In the genomic region with DNA sequence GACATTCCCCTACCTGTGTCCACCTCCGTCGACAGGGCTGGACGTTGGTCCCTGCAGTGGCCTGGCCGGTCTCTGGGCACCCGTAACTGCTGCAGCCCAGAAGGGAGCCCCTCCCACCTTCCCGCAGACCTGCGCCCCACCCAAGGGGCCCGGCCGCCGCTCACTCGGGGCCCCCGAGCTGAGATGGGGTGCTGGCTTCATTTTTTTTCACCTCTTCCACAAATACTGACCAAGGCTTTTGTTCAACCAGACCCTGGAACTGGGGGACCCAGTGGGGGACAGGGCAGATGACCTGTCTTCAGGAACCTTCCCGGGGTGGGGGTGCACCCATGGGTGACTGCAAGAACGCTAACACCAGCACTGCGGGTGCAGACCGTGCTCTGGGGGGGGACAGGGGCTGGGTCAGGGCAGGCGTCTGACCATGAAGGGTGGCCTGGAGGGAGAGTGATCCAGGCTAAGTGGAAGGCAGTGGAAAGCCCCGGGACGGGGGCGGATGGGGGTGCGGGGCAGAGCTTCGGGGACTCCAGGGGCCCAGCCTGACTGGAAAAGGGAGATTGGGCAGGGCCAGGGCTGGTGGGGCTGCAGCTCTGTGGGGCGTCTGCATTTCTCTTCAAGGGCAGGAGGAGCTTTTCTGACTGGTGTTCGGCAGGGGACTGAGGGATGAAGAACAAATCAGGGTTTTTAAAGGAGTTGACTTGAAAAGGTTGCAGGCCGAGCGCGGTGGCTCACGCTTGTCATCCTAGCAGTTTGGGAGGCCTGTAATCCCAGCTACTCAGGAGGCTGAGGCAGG, we compare ENCODE assay signal across 1 cellular context.
TF ChIP-seq lines count a peak whose summit lies in the region.

No MANE protein-coding gene starts in this region.

TF ChIP-seq in HCT116, 20 proteins besides CTCF, POLR2A, EP300 and RAD21:
- TF ChIP-seq, protein P1, sequence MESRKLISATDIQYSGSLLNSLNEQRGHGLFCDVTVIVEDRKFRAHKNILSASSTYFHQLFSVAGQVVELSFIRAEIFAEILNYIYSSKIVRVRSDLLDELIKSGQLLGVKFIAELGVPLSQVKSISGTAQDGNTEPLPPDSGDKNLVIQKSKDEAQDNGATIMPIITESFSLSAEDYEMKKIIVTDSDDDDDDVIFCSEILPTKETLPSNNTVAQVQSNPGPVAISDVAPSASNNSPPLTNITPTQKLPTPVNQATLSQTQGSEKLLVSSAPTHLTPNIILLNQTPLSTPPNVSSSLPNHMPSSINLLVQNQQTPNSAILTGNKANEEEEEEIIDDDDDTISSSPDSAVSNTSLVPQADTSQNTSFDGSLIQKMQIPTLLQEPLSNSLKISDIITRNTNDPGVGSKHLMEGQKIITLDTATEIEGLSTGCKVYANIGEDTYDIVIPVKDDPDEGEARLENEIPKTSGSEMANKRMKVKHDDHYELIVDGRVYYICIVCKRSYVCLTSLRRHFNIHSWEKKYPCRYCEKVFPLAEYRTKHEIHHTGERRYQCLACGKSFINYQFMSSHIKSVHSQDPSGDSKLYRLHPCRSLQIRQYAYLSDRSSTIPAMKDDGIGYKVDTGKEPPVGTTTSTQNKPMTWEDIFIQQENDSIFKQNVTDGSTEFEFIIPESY (IDR thresholded peaks at IDR 0.05; ENCODE audit: extremely low read depth, insufficient replicate concordance, low read length) = no peak
- TF ChIP-seq YY1 (IDR thresholded peaks at IDR 0.05; ENCODE audit: extremely low read depth, insufficient replicate concordance, low read depth, low read length) = no peak
- no peak for TF ChIP-seq EGR1 (IDR thresholded peaks at IDR 0.05; ENCODE audit: low read depth)
- no peak for TF ChIP-seq JUND (IDR thresholded peaks at IDR 0.05)
- TF ChIP-seq SRF (IDR thresholded peaks at IDR 0.05; ENCODE audit: low read depth) = no peak
- TF ChIP-seq CEBPB (IDR thresholded peaks at IDR 0.05; ENCODE audit: low read depth) = no peak
- no peak for TF ChIP-seq CBX3 (IDR thresholded peaks at IDR 0.05; ENCODE audit: low read depth)
TF ChIP-seq in HCT116: peak in this region for 0.
